Comparison of ENCODE assay signal across 1 cellular context in the genomic region with DNA sequence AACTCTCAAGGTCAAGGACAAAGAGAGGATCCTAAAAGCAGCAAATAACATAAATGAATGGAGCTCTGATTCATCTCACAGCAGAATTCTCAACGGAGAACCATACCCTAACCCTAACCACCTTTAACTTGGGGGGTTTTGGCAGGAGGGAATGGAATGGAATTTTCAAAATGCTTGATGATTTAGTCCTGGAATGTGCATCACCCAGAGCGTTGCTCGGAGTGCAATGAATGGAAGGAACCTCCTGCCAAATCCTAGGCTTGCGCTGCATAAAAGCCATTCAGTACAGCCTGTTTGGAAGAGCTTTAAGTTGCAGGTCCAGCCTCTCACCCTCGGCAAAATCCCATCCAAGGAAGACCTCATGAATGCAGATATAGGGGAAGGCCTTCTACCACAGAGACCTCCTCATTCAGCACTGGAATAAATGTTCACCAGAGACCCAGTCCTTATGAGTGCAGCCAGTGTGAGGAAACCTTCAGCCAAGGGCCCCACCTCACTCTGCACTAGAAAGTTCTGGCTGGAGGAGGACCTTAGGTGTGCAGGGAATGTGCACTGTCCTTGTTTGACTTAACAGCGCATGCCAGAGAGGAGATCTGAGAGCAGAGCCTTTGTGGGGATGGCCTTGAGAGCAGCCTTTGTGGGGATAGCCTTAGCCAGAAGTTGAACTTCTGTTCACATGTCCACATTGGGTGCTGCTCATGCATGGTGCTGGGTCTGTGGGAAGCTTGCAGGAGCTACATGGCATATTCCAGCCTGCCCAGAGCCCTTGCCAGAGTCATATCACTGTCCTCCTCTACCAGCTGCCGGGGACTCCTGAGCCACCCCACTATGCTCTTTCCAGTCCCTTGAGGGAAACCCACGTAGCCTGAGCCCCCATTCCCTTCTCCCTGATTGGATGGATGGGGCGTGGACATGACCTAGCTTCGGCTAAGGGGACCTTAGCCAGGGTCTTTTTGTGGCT.
TF ChIP-seq lines count a peak whose summit lies in the region.

No MANE protein-coding gene starts in this region.

TF ChIP-seq in HepG2, 621 proteins besides CTCF, POLR2A, EP300 and RAD21 (continued from another document):
- TF ChIP-seq ZNF615 (CRISPR knock-in tag; IDR thresholded peaks at IDR 0.05; ENCODE audit: borderline replicate concordance) (no peak), XRCC5 (optimal IDR thresholded peaks at IDR 0.05; ENCODE audit: low read length) (no peak), NFIC (IDR thresholded peaks at IDR 0.05; ENCODE audit: low read length) (no peak), ZNF614 (CRISPR knock-in tag; IDR thresholded peaks at IDR 0.05; ENCODE audit: borderline replicate concordance) (peak; percentile 79; the same call in 1 of the 2 replicates), DNMT3B (CRISPR knock-in tag; conservative IDR thresholded peaks at IDR 0.05) (no peak; the same call in 1 of the 2 replicates), ZNF543 (CRISPR knock-in tag; IDR thresholded peaks at IDR 0.05) (peak; percentile 74; the same call in 1 of the 2 replicates), JUNB (CRISPR knock-in tag; IDR thresholded peaks at IDR 0.05; ENCODE audit: borderline replicate concordance) (no peak), ZNF138 (CRISPR knock-in tag; IDR thresholded peaks at IDR 0.05; ENCODE audit: low read depth) (no peak; the same call in 1 of the 2 replicates), SIN3A (IDR thresholded peaks at IDR 0.05; ENCODE audit: borderline replicate concordance, low read depth, low read length) (no peak), ZSCAN25 (CRISPR knock-in tag; IDR thresholded peaks at IDR 0.05) (peak; percentile 43; the same call in 1 of the 2 replicates), FOXK2 (IDR thresholded peaks at IDR 0.05) (no peak), ZNF230 (CRISPR knock-in tag; IDR thresholded peaks at IDR 0.05) (0 out of 2 replicates have a peak, but pooled peaks have one; percentile 38), FOXM1 (CRISPR knock-in tag; IDR thresholded peaks at IDR 0.05) (no peak), SATB2 (CRISPR knock-in tag; IDR thresholded peaks at IDR 0.05) (no peak), ZNF33A (CRISPR knock-in tag; IDR thresholded peaks at IDR 0.05; ENCODE audit: borderline replicate concordance) (no peak), MED8 (CRISPR knock-in tag; IDR thresholded peaks at IDR 0.05; ENCODE audit: insufficient replicate concordance) (no peak), CCDC6 (CRISPR knock-in tag; IDR thresholded peaks at IDR 0.05) (peak; percentile 73; the same call in 1 of the 2 replicates), KDM3A (CRISPR knock-in tag; IDR thresholded peaks at IDR 0.05; ENCODE audit: low read depth) (no peak), PHB2 (IDR thresholded peaks at IDR 0.05; ENCODE audit: partially characterized antibody) (no peak)
- TF ChIP-seq, protein P1, sequence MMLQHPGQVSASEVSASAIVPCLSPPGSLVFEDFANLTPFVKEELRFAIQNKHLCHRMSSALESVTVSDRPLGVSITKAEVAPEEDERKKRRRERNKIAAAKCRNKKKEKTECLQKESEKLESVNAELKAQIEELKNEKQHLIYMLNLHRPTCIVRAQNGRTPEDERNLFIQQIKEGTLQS (CRISPR knock-in tag; IDR thresholded peaks at IDR 0.05) = 0 out of 2 replicates have a peak, but pooled peaks have one; percentile 44
- TF ChIP-seq, protein P2, sequence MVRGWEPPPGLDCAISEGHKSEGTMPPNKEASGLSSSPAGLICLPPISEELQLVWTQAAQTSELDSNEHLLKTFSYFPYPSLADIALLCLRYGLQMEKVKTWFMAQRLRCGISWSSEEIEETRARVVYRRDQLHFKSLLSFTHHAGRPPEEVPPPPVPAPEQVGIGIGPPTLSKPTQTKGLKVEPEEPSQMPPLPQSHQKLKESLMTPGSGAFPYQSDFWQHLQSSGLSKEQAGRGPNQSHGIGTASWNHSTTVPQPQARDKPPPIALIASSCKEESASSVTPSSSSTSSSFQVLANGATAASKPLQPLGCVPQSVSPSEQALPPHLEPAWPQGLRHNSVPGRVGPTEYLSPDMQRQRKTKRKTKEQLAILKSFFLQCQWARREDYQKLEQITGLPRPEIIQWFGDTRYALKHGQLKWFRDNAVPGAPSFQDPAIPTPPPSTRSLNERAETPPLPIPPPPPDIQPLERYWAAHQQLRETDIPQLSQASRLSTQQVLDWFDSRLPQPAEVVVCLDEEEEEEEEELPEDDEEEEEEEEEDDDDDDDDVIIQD (CRISPR knock-in tag; IDR thresholded peaks at IDR 0.05; ENCODE audit: low read depth) = peak; percentile 63
- TF ChIP-seq, protein P3, sequence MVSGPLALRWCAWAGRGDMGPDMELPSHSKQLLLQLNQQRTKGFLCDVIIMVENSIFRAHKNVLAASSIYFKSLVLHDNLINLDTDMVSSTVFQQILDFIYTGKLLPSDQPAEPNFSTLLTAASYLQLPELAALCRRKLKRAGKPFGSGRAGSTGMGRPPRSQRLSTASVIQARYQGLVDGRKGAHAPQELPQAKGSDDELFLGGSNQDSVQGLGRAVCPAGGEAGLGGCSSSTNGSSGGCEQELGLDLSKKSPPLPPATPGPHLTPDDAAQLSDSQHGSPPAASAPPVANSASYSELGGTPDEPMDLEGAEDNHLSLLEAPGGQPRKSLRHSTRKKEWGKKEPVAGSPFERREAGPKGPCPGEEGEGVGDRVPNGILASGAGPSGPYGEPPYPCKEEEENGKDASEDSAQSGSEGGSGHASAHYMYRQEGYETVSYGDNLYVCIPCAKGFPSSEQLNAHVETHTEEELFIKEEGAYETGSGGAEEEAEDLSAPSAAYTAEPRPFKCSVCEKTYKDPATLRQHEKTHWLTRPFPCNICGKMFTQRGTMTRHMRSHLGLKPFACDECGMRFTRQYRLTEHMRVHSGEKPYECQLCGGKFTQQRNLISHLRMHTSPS (CRISPR knock-in tag; IDR thresholded peaks at IDR 0.05; ENCODE audit: low read depth) = no peak
- TF ChIP-seq, protein P4, sequence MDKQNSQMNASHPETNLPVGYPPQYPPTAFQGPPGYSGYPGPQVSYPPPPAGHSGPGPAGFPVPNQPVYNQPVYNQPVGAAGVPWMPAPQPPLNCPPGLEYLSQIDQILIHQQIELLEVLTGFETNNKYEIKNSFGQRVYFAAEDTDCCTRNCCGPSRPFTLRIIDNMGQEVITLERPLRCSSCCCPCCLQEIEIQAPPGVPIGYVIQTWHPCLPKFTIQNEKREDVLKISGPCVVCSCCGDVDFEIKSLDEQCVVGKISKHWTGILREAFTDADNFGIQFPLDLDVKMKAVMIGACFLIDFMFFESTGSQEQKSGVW (CRISPR knock-in tag; IDR thresholded peaks at IDR 0.05; ENCODE audit: borderline replicate concordance) = no peak
TF ChIP-seq in HepG2: peak in this region for 193.
